In genomic region chr22:37608477-37609239, GRCh38 we compare ENCODE assay signal across 1 cellular context.
A peak's percentile ranks its signal among the peaks of the same experiment; 100 is the strongest.
TF ChIP-seq lines count a peak whose summit lies in the region.

GGA1 (plus strand) TSS chr22:37608834; CDS start chr22:37608861, 27 bp downstream.

TF ChIP-seq in HepG2, 621 proteins besides CTCF, POLR2A, EP300 and RAD21 (continued from another document and continues in another):
- TF ChIP-seq ZNF770 (CRISPR knock-in tag; IDR thresholded peaks at IDR 0.05) (peak; percentile 20; the same call in 1 of the 2 replicates), HDAC2 (CRISPR knock-in tag; IDR thresholded peaks at IDR 0.05) (no peak; the same call in 1 of the 2 replicates), ZNF740 (CRISPR knock-in tag; IDR thresholded peaks at IDR 0.05) (peak; percentile 87), ZNF597 (CRISPR knock-in tag; IDR thresholded peaks at IDR 0.05) (no peak), IKZF1 (IDR thresholded peaks at IDR 0.05) (no peak), ZNF746 (CRISPR knock-in tag; IDR thresholded peaks at IDR 0.05) (no peak), SOX5 (CRISPR knock-in tag; IDR thresholded peaks at IDR 0.05; ENCODE audit: borderline replicate concordance) (peak; percentile 24; the same call in 1 of the 2 replicates), ZBTB49 (CRISPR knock-in tag; IDR thresholded peaks at IDR 0.05; ENCODE audit: borderline replicate concordance) (no peak), ZBTB33 (CRISPR knock-in tag; IDR thresholded peaks at IDR 0.05) (no peak), ZZZ3 (CRISPR knock-in tag; IDR thresholded peaks at IDR 0.05; ENCODE audit: borderline replicate concordance) (0 out of 2 replicates have a peak, but pooled peaks have one; percentile 45), USF2 (IDR thresholded peaks at IDR 0.05; ENCODE audit: low read depth, low read length) (no peak), USF2 (CRISPR knock-in tag; IDR thresholded peaks at IDR 0.05; ENCODE audit: borderline replicate concordance) (no peak), KLF9 (CRISPR knock-in tag; IDR thresholded peaks at IDR 0.05; ENCODE audit: low read depth) (no peak), HHEX (CRISPR knock-in tag; IDR thresholded peaks at IDR 0.05) (no peak), HOXA5 (CRISPR knock-in tag; IDR thresholded peaks at IDR 0.05) (no peak), ZNF580 (CRISPR knock-in tag; IDR thresholded peaks at IDR 0.05; ENCODE audit: borderline replicate concordance, low read depth) (peak; percentile 83; the same call in 1 of the 2 replicates), DNMT1 (CRISPR knock-in tag; IDR thresholded peaks at IDR 0.05) (no peak), MAZ (IDR thresholded peaks at IDR 0.05; ENCODE audit: borderline replicate concordance, low read depth, low read length) (peak; percentile 66), MAZ (CRISPR knock-in tag; IDR thresholded peaks at IDR 0.05; ENCODE audit: low read depth) (peak; percentile 93), ZNF468 (CRISPR knock-in tag; IDR thresholded peaks at IDR 0.05) (no peak), MLLT10 (CRISPR knock-in tag; IDR thresholded peaks at IDR 0.05) (no peak), JUNB (CRISPR knock-in tag; IDR thresholded peaks at IDR 0.05; ENCODE audit: borderline replicate concordance) (no peak), ZNF407 (CRISPR knock-in tag; IDR thresholded peaks at IDR 0.05; ENCODE audit: not compliant biosample characterization) (peak; percentile 86), KDM1A (CRISPR knock-in tag; IDR thresholded peaks at IDR 0.05) (no peak), JDP2 (CRISPR knock-in tag; IDR thresholded peaks at IDR 0.05; ENCODE audit: borderline replicate concordance) (no peak), HOXD1 (CRISPR knock-in tag; IDR thresholded peaks at IDR 0.05) (no peak), DNMT3B (CRISPR knock-in tag; conservative IDR thresholded peaks at IDR 0.05) (no peak; the same call in 1 of the 2 replicates), SKIL (CRISPR knock-in tag; IDR thresholded peaks at IDR 0.05; ENCODE audit: borderline replicate concordance) (no peak), FOXC1 (CRISPR knock-in tag; IDR thresholded peaks at IDR 0.05; ENCODE audit: borderline replicate concordance) (peak; percentile 17; the same call in 1 of the 2 replicates), PRMT3 (CRISPR knock-in tag; IDR thresholded peaks at IDR 0.05; ENCODE audit: borderline replicate concordance, low read depth) (no peak), ATAD3A (CRISPR knock-in tag; IDR thresholded peaks at IDR 0.05) (no peak), BCL3 (CRISPR knock-in tag; IDR thresholded peaks at IDR 0.05) (peak; percentile 75; the same call in 1 of the 2 replicates), ZNF543 (CRISPR knock-in tag; IDR thresholded peaks at IDR 0.05) (0 out of 2 replicates have a peak, but pooled peaks have one; percentile 88), ZNF569 (CRISPR knock-in tag; IDR thresholded peaks at IDR 0.05; ENCODE audit: borderline replicate concordance) (no peak), POLR2G (IDR thresholded peaks at IDR 0.05; ENCODE audit: low read depth, low read length) (peak; percentile 84)
